ENCODE assay signal across 11 cellular contexts in genomic region chr10:50594012-50594411, GRCh38. TPM values are rescaled to one million over a fixed set of nuclear protein-coding genes. Genes with fewer than 3 reads are reported as not detected.
DNase-seq lines count a peak whose midpoint lies in the region; TF ChIP-seq lines count a peak whose summit lies in the region.
"Had no signal": no experiment of that assay in that cellular context is flagged by ENCODE, and none has a peak within 500 bp of the region (broad histone marks: within the 10 kb centered on the region; RNA-seq: fewer than 3 reads in every experiment).

No MANE protein-coding gene starts in this region.

- H3K27ac ChIP-seq in osteoblast (ENCODE audit: low read depth, low read length): peak overlapping the region; percentile 24

- no peaks in the 10 kb centered on the region for H3K27me3 ChIP-seq in endocrine pancreas (ENCODE audit: control insufficient read depth, insufficient read depth, low read length)
- H3K27me3 ChIP-seq in osteoblast (ENCODE audit: insufficient read depth, low read length): no peaks in the 10 kb centered on the region

- peaks cover 7% of the 10 kb centered on the region for H4K20me1 ChIP-seq in osteoblast (ENCODE audit: insufficient read depth, low read length)

- H3K4me3 ChIP-seq in endocrine pancreas (ENCODE audit: control insufficient read depth, insufficient read depth, low read length): peak overlapping the region; percentile 6
- no peak overlapping the region for H3K4me3 ChIP-seq in osteoblast (ENCODE audit: insufficient read depth, low read length)

- no peak overlapping the region for H2AFZ ChIP-seq in osteoblast (ENCODE audit: low read length)

- no peak overlapping the region for H3K9ac ChIP-seq in endocrine pancreas (ENCODE audit: control insufficient read depth, insufficient read depth, low read length)

- H3K36me3 ChIP-seq in endocrine pancreas (ENCODE audit: control insufficient read depth, insufficient read depth, low read length): peaks cover 2% of the 10 kb centered on the region
- H3K36me3 ChIP-seq in osteoblast (ENCODE audit: insufficient read depth, low read length): no peaks in the 10 kb centered on the region

- intact Hi-C loops in posterior cingulate gyrus (cut with DNase I): no loop called here

- no peak for TF ChIP-seq CTCF in osteoblast (IDR thresholded peaks at IDR 0.05; ENCODE audit: extremely low read depth, low read depth, low read length)

- DNase-seq in NCI-H1694 treated with DMSO at 0.1 percent for 48 hours (lab: John Stamatoyannopoulos, UW) (peak; percentile 16), NCI-H1694 (lab: John Stamatoyannopoulos, UW) (no peak), NCI-H69 (lab: John Stamatoyannopoulos, UW) (peak; percentile 4), osteoblast (ENCODE audit: insufficient read length, low spot score, missing footprints) (no peak), posterior cingulate gyrus (no peak), islet precursor cell (no peak)
- DNase-seq in activated CD8-positive, alpha-beta memory T cell treated with anti-CD3 and anti-CD28 coated beads, Interleukin-2, amount 50 U/mL, for 48 hours: no peak
- DNase-seq: ACHN; activated CD4-positive, CD25-positive, alpha-beta regulatory T cell; activated gamma-delta T cell treated with Interleukin-2 at 50 U/mL for 16 hours had no signal

- H3K9me3 ChIP-seq in endocrine pancreas (ENCODE audit: control insufficient read depth, low read length) (no peaks in the 10 kb centered on the region), osteoblast (ENCODE audit: low read depth, low read length) (no peaks in the 10 kb centered on the region)

- H3K79me2 ChIP-seq in osteoblast (ENCODE audit: insufficient read depth, low read length): peaks cover 6% of the 10 kb centered on the region

- H3K4me2 ChIP-seq in osteoblast (ENCODE audit: insufficient read depth, low read length): no peak overlapping the region

- H3K4me1 ChIP-seq in endocrine pancreas (ENCODE audit: control insufficient read depth, insufficient read depth, low read length): peaks cover 17% of the 10 kb centered on the region
- peaks cover 9% of the 10 kb centered on the region for H3K4me1 ChIP-seq in osteoblast (ENCODE audit: insufficient read depth, low read length)

RNA-seq across cellular contexts. Expression of gene SGMS1, which starts 29.7 kb away (rescaled TPM):
- total RNA-seq in osteoblast: 60.4 and 68.0 TPM in 2 replicates

Comparison
In these comparisons a context has a peak if more than half of its experiments do, and no peak if none do; other contexts are left out.
1. DNase-seq: peak in NCI-H1694 treated with DMSO at 0.1 percent for 48 hours (single experiment) and NCI-H69 (single experiment); none in NCI-H1694 (single experiment), osteoblast (single experiment), posterior cingulate gyrus (0 of 10), activated CD8-positive, alpha-beta memory T cell treated with anti-CD3 and anti-CD28 coated beads, Interleukin-2, amount 50 U/mL, for 48 hours (single experiment) and islet precursor cell (single experiment).